Comparison of ENCODE assay signal across 1 cellular context in the genomic region with DNA sequence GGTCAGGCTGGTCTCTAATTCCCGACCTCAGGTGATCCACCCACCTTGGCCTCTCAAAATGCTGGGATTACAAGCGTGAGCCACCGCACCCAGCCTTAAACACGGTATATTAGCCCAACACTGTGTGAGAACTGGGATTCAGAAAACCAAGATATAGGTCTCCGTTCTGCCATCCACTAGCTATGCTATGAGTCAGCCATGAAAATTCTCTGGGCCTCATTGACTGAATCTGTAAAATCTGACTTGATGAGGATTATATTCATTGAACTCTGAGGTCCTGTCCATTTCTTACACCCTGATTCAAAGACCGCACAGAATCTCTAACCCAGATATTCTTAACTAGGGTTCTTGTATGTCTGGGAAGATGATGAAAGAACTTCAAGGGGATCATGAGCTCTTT. TPM values are rescaled to one million over a fixed set of nuclear protein-coding genes. Genes with fewer than 3 reads are reported as not detected.
"Had no signal": no experiment of that assay in that cellular context is flagged by ENCODE, and none has a peak within 500 bp of the region (broad histone marks: within the 10 kb centered on the region; RNA-seq: fewer than 3 reads in every experiment).

No MANE protein-coding gene starts in this region.

RNA-seq across cellular contexts. Expression of a gene that starts 37.4 kb away (rescaled TPM):
- polyA plus RNA-seq: neural cell had no signal
